In genomic region chr19:30504272-30504671, GRCh38 we compare ENCODE assay signal across 1 cellular context.
TF ChIP-seq lines count a peak whose summit lies in the region.

No MANE protein-coding gene starts in this region.

TF ChIP-seq in HEK293, 187 proteins besides CTCF, POLR2A, EP300 and RAD21 (continued from another document):
- no peak for TF ChIP-seq ZNF423 (tag by site-specific recombination; IDR thresholded peaks at IDR 0.05)
- no peak for TF ChIP-seq ZNF19 (tag by site-specific recombination; IDR thresholded peaks at IDR 0.05; ENCODE audit: low read depth)
TF ChIP-seq in HEK293: peak in this region for 12.
